Comparison of ENCODE assay signal across 18 cellular contexts in genomic region chr14:104472073-104472472, GRCh38.
DNase-seq lines count a peak whose midpoint lies in the region; ATAC-seq and TF ChIP-seq lines count a peak whose summit lies in the region.
"Had no signal": no experiment of that assay in that cellular context is flagged by ENCODE, and none has a peak within 500 bp of the region (broad histone marks: within the 10 kb centered on the region; RNA-seq: fewer than 3 reads in every experiment).

No MANE protein-coding gene starts in this region.

- no peak overlapping the region for H3K23ac ChIP-seq in IMR-90 (ENCODE audit: low read depth, low read length)
- no peak overlapping the region for H3K23ac ChIP-seq in neuronal stem cell (ENCODE audit: low read depth, low read length, poor library complexity)

- DNase-seq in IMR-90 (no peak), esophagus muscularis mucosa (ENCODE audit: extremely low spot score) (peak; percentile 85), neuronal stem cell (ENCODE audit: low spot score) (no peak), SW480 (ENCODE audit: low spot score) (no peak), NCI-H524 treated with DMSO at 0.1 percent for 48 hours (lab: John Stamatoyannopoulos, UW) (no peak), SHP77 (lab: John Stamatoyannopoulos, UW) (no peak), hypothalamus (lab: John Stamatoyannopoulos, UW) (no peak)
- DNase-seq: ACHN; BE2C; C1 segment of cervical spinal cord; CD4-positive, CD25-positive, alpha-beta regulatory T cell; CD8-positive, alpha-beta memory T cell; COR-L47; DMS 273 treated with DMSO at 0.1 percent for 48 hours; GM23248; HCEC 1CT; HFFc6 had no signal

- dilution Hi-C loops in IMR-90 (cut with HindIII; ENCODE audit: low sequenced_read_pairs, unreplicated experiment): no loop called here

- TF ChIP-seq EP300 in esophagus muscularis mucosa (IDR thresholded peaks at IDR 0.05): no peak

- H2BK15ac ChIP-seq in IMR-90 (ENCODE audit: low read depth, low read length) (no peak overlapping the region), neuronal stem cell (ENCODE audit: low read length) (peak overlapping the region; percentile 62)

- H2BK20ac ChIP-seq in IMR-90 (ENCODE audit: low read depth, low read length): no peak overlapping the region

- H2BK120ac ChIP-seq in IMR-90 (ENCODE audit: low read depth, low read length) (no peak overlapping the region), neuronal stem cell (ENCODE audit: low read depth, low read length) (peak overlapping the region; percentile 2)

- BruUV-seq in IMR-90 (replicated peaks; lab: Mats Ljungman, UMichigan): no TSS peak

- H4K91ac ChIP-seq in IMR-90 (ENCODE audit: insufficient read depth, low read depth, low read length) (no peak overlapping the region), neuronal stem cell (ENCODE audit: low read depth, low read length, poor library complexity) (peak overlapping the region; percentile 56)

- peak overlapping the region; percentile 24 for H2AK9ac ChIP-seq in IMR-90 (replicated peaks; ENCODE audit: low read depth, low read length, poor library complexity)

- peak overlapping the region in 3 of 5 experiments; percentile 1 to 22 (median 5) for H3K27ac Mint-ChIP-seq in brain
- H3K27ac Mint-ChIP-seq: CD4-positive, CD25-positive, alpha-beta regulatory T cell; CD8-positive, alpha-beta memory T cell; HFFc6 had no signal

- H3K9me3 ChIP-seq in IMR-90 (ENCODE audit: control insufficient read depth, insufficient read depth, low read length) (peaks cover 23% of the 10 kb centered on the region; the same call in 1 of the 2 replicates), esophagus muscularis mucosa (no peaks in the 10 kb centered on the region), neuronal stem cell (replicated peaks in 1 of 2; ENCODE audit: control insufficient read depth in 2 of 2, insufficient read depth in 1 of 2, low read depth in 1 of 2, low read length in 2 of 2) (peaks cover 0 to 6% of the 10 kb centered on the region in 2 donors)
- H3K9me3 ChIP-seq: BE2C had no signal

- in situ Hi-C loops in IMR-90 (cut with MboI; ENCODE audit: low sequenced_read_pairs): no loop called here

- H3K27me3 Mint-ChIP-seq in brain: peaks cover 4% of the 10 kb centered on the region
- H3K27me3 Mint-ChIP-seq: CD4-positive, CD25-positive, alpha-beta regulatory T cell had no signal

- no peak overlapping the region for H2AK5ac ChIP-seq in IMR-90 (ENCODE audit: low read depth, low read length)
- peak overlapping the region; percentile 87 for H2AK5ac ChIP-seq in neuronal stem cell (ENCODE audit: low read depth, low read length)

- H2AFZ ChIP-seq in IMR-90 (replicated peaks; ENCODE audit: low read length, poor library complexity) (no peak overlapping the region), neuronal stem cell (ENCODE audit: low read length) (no peak overlapping the region)
- H2AFZ ChIP-seq: GM23248 had no signal

- no peaks in the 10 kb centered on the region for H4K20me1 ChIP-seq in IMR-90 (ENCODE audit: insufficient read depth, low read length)

- peak overlapping the region; percentile 76 for H2BK5ac ChIP-seq in IMR-90 (ENCODE audit: low read depth, low read length, poor library complexity, severe bottlenecking)
- H2BK5ac ChIP-seq in neuronal stem cell (ENCODE audit: low read length): no peak overlapping the region

- no peak for TF ChIP-seq POLR2A in IMR-90 (IDR thresholded peaks at IDR 0.05; ENCODE audit: low read depth, low read length)
- TF ChIP-seq POLR2A in esophagus muscularis mucosa (IDR thresholded peaks at IDR 0.05; ENCODE audit: low read depth): no peak

- H3K14ac ChIP-seq in IMR-90 (replicated peaks; ENCODE audit: low read depth, low read length) (no peak overlapping the region), neuronal stem cell (ENCODE audit: low read length) (peak overlapping the region; percentile 83)

- H3K4me1 ChIP-seq in IMR-90 (ENCODE audit: control insufficient read depth, insufficient read depth, low read length): no peaks in the 10 kb centered on the region
- H3K4me1 ChIP-seq in esophagus muscularis mucosa: no peaks in the 10 kb centered on the region
- peaks cover 0 to 2% of the 10 kb centered on the region in 2 donors for H3K4me1 ChIP-seq in neuronal stem cell (ENCODE audit: control insufficient read depth in 2 of 2, insufficient read depth in 1 of 2, low read depth in 1 of 2, low read length in 2 of 2)

- H3K4me2 ChIP-seq in IMR-90 (ENCODE audit: low read depth, low read length): no peak overlapping the region
- no peak overlapping the region for H3K4me2 ChIP-seq in neuronal stem cell (ENCODE audit: insufficient read depth, low read length, poor library complexity, severe bottlenecking)

- H3K56ac ChIP-seq in IMR-90 (ENCODE audit: extremely low read depth, insufficient read depth, low read length): no peak overlapping the region

- H3K27ac ChIP-seq in IMR-90 (ENCODE audit: insufficient read depth, low read length) (no peak overlapping the region), esophagus muscularis mucosa (replicated peaks in 1 of 4) (no peak overlapping the region), neuronal stem cell (replicated peaks; ENCODE audit: low read length) (no peak overlapping the region)
- H3K27ac ChIP-seq: GM23248 had no signal

- H3K27me3 ChIP-seq in IMR-90 (ENCODE audit: control insufficient read depth, insufficient read depth, low read length) (no peaks in the 10 kb centered on the region), esophagus muscularis mucosa (peaks cover 0 to 63% (median 0%) of the 10 kb centered on the region in 4 donors), neuronal stem cell (ENCODE audit: control insufficient read depth in 3 of 3, insufficient read depth in 3 of 3, low read depth in 1 of 3, low read length in 3 of 3) (peaks cover 0 to 27% (median 6%) of the 10 kb centered on the region in 3 experiments)
- H3K27me3 ChIP-seq: BE2C had no signal

- H3K9me1 ChIP-seq in IMR-90 (ENCODE audit: insufficient read depth, low read length): no peaks in the 10 kb centered on the region

- POLR2A ChIA-PET in IMR-90 (lab: Charles Lee; ENCODE audit: unreplicated experiment): no interaction called here

- no peaks in the 10 kb centered on the region for H3K36me3 Mint-ChIP-seq in brain
- H3K36me3 Mint-ChIP-seq: CD4-positive, CD25-positive, alpha-beta regulatory T cell; CD8-positive, alpha-beta memory T cell had no signal

- no peak overlapping the region for H4K5ac ChIP-seq in IMR-90 (ENCODE audit: low read depth, low read length)

- H3K36me3 ChIP-seq in IMR-90 (ENCODE audit: control insufficient read depth, insufficient read depth, low read length): no peaks in the 10 kb centered on the region
- no peaks in the 10 kb centered on the region for H3K36me3 ChIP-seq in esophagus muscularis mucosa
- peaks cover 0 to 2% of the 10 kb centered on the region in 2 donors for H3K36me3 ChIP-seq in neuronal stem cell (replicated peaks in 1 of 2; ENCODE audit: control insufficient read depth in 2 of 2, insufficient read depth in 2 of 2, low read length in 2 of 2)
- H3K36me3 ChIP-seq: BE2C had no signal

- ATAC-seq in IMR-90 (ENCODE audit: low read depth): no peak

- H3K18ac ChIP-seq in IMR-90 (ENCODE audit: low read depth, low read length) (no peak overlapping the region), neuronal stem cell (ENCODE audit: low read length) (peak overlapping the region; percentile 61)

- H3K4me1 Mint-ChIP-seq in brain: peaks cover 27% of the 10 kb centered on the region
- H3K4me1 Mint-ChIP-seq: CD8-positive, alpha-beta memory T cell had no signal

- CTCF ChIA-PET in IMR-90 (lab: Yijun Ruan, JAX): no interaction called here

- peaks cover 5 to 14% (median 10%) of the 10 kb centered on the region in 5 experiments for H3K9me3 Mint-ChIP-seq in brain
- H3K9me3 Mint-ChIP-seq: CD4-positive, CD25-positive, alpha-beta regulatory T cell; CD8-positive, alpha-beta memory T cell had no signal

- no peak overlapping the region for H4K8ac ChIP-seq in IMR-90 (ENCODE audit: low read depth in 2 of 2, low read length in 2 of 2)
- H4K8ac ChIP-seq in neuronal stem cell (ENCODE audit: low read depth, low read length): no peak overlapping the region

- intact Hi-C loops in IMR-90 (cut with micrococcal nuclease): no loop called here
- intact Hi-C loops in esophagus muscularis mucosa (cut with DNase I): no loop called here

- H3K4me3 ChIP-seq in IMR-90 (ENCODE audit: insufficient read depth, low read depth, low read length): no peak overlapping the region
- H3K4me3 ChIP-seq in esophagus muscularis mucosa: no peak overlapping the region
- H3K4me3 ChIP-seq in neuronal stem cell (ENCODE audit: low read length in 2 of 2): peak overlapping the region in 1 of 2 donors; percentile 33
- H3K4me3 ChIP-seq: GM23248 had no signal

- no peak overlapping the region for H3K4ac ChIP-seq in IMR-90 (ENCODE audit: low read depth, low read length)
- H3K4ac ChIP-seq in neuronal stem cell (ENCODE audit: low read length): no peak overlapping the region

- no peak overlapping the region for H2BK12ac ChIP-seq in neuronal stem cell (ENCODE audit: low read length)

- H3K9ac ChIP-seq in IMR-90 (ENCODE audit: low read depth, low read length): no peak overlapping the region
- peak overlapping the region; percentile 53 for H3K9ac ChIP-seq in neuronal stem cell (ENCODE audit: low read depth, low read length, poor library complexity)
- H3K9ac ChIP-seq: GM23248 had no signal

- no peak for TF ChIP-seq RAD21 in IMR-90 (IDR thresholded peaks at IDR 0.05; ENCODE audit: low read length)

- H3K79me1 ChIP-seq in IMR-90 (ENCODE audit: low read depth in 1 of 2, low read length in 2 of 2): no peaks in the 10 kb centered on the region
- no peaks in the 10 kb centered on the region for H3K79me1 ChIP-seq in neuronal stem cell (ENCODE audit: low read depth, low read length)

- 50% methylated on average over 1 of the region's 1 CpG; no CpG with 5 or more reads in 1 of the 2 experiments for WGBS in IMR-90 (ENCODE audit: extremely low coverage in 2 of 2, insufficient read length in 1 of 2), 2 experiments
- WGBS in esophagus muscularis mucosa: 93% methylated on average over 1 of the region's 1 CpG
- 100% methylated on average over 1 of the region's 1 CpG; no CpG with 5 or more reads in 1 of the 2 donors for whole genome bisulfite sequencing in neuronal stem cell (ENCODE audit: extremely low coverage in 2 of 2, insufficient read length in 2 of 2, insufficient replicate concordance in 1 of 2), 2 donors

- TF ChIP-seq CTCF in IMR-90 (conservative IDR thresholded peaks at IDR 0.05; ENCODE audit: low read depth, low read length) (no peak), brain (conservative IDR thresholded peaks at IDR 0.05) (no peak), esophagus muscularis mucosa (IDR thresholded peaks at IDR 0.05) (no peak)

- H3K4me3 Mint-ChIP-seq in brain: peak overlapping the region in 1 of 5 experiments; percentile 4
- H3K4me3 Mint-ChIP-seq: CD4-positive, CD25-positive, alpha-beta regulatory T cell; CD8-positive, alpha-beta memory T cell; HFFc6 had no signal

TF ChIP-seq in IMR-90, 13 proteins besides CTCF, POLR2A, EP300 and RAD21 (continues in another document):
- TF ChIP-seq NFE2L2 (IDR thresholded peaks at IDR 0.05; ENCODE audit: low read depth, low read length) (no peak), MXI1 (IDR thresholded peaks at IDR 0.05; ENCODE audit: borderline replicate concordance, low read depth, low read length) (no peak), MAZ (IDR thresholded peaks at IDR 0.05; ENCODE audit: borderline replicate concordance, low read depth, low read length) (no peak), MAFK (IDR thresholded peaks at IDR 0.05; ENCODE audit: low read depth, low read length) (no peak), RFX5 (IDR thresholded peaks at IDR 0.05; ENCODE audit: low read depth, low read length) (no peak), CEBPB (IDR thresholded peaks at IDR 0.05; ENCODE audit: low read depth, low read length) (no peak)
